Comparison of ENCODE assay signal across 8 cellular contexts in the genomic region with DNA sequence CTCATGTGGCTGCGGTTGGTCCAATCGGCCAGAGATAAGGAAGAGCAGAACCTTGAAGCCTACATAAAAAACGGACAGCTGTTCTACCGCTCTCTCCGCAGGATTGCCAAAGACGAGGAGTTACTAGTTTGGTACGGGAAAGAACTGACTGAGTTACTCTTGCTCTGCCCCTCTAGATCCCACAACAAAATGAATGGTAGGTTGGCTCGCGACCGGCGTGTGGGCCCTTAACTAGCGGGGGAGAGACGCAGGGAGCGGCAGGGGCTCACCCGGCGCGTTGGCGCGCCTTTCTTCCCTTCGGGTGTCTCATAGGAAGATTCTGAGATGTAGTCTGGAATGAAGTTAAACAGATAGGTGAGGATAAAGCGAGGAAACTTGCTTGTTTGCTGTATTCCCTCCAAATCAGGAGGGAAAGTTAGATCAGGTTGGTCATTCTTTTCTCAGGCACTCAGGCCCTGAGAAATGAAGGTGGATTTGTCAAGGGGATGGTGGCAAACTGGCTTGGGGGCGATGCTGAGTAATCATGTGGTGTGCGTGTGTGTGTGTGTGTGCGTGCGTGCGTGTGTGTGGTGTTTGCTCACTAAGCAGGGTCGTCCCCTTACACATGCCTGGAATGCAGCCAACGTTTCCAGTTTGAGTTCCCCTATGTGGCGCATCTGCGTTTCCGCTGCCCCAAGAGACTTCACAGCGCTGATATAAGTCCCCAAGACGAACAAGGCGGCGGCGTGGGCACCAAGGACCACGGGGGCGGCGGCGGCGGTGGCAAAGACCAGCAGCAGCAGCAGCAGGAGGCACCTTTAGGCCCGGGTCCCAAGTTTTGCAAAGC. TPM values are rescaled to one million over a fixed set of nuclear protein-coding genes. Genes with fewer than 3 reads are reported as not detected.
A peak's percentile ranks its signal among the peaks of the same experiment; 100 is the strongest.
DNase-seq lines count a peak whose midpoint lies in the region; ATAC-seq, FAIRE-seq and TF ChIP-seq lines count a peak whose summit lies in the region.

No MANE protein-coding gene starts in this region.

- H3K4me1 Mint-ChIP-seq in HFFc6 (ENCODE audit: low read depth) = peaks cover 76% of the 10 kb centered on the region

- H3K9me3 ChIP-seq in OCI-LY1 (ENCODE audit: low read length) (no peaks in the 10 kb centered on the region), skeletal muscle satellite cell (replicated peaks; ENCODE audit: low read length) (no peaks in the 10 kb centered on the region)

- H3K36me3 Mint-ChIP-seq in HFFc6 (ENCODE audit: low read depth) = peaks cover 20% of the 10 kb centered on the region

- no peak for FAIRE-seq in H54 (lab: Jason Lieb, UNC)

- H3K79me2 ChIP-seq in OCI-LY1 (ENCODE audit: insufficient read depth, low read length) = no peaks in the 10 kb centered on the region

- no peaks in the 10 kb centered on the region for H3K36me3 ChIP-seq in OCI-LY1 (ENCODE audit: insufficient read depth, low read length)
- peaks cover 4% of the 10 kb centered on the region for H3K36me3 ChIP-seq in skeletal muscle satellite cell (ENCODE audit: insufficient read depth, low read length)

- DNase-seq in EH (ENCODE audit: low read depth) = peak; percentile 65
- DNase-seq in HFFc6 = peak; percentile 62
- peak; percentile 76 for DNase-seq in activated naive CD4-positive, alpha-beta T cell treated with Interleukin-2 at 50 U/mL for 16 hours
- DNase-seq in left cardiac atrium = peak; percentile 59
- no peak for DNase-seq in H54 (ENCODE audit: insufficient read length, low spot score)

- peak overlapping the region; percentile 87 for H3K27ac Mint-ChIP-seq in HFFc6

- no peak for TF ChIP-seq POLR2A in H54 (IDR thresholded peaks at IDR 0.05; ENCODE audit: low read depth, low read length)

- H3K4me3 ChIP-seq in OCI-LY1 (ENCODE audit: low read depth, low read length, poor library complexity, severe bottlenecking) = peak overlapping the region; percentile 64
- peak overlapping the region; percentile 73 for H3K4me3 ChIP-seq in skeletal muscle satellite cell (ENCODE audit: low read length)

- H3K9ac ChIP-seq in OCI-LY1 (ENCODE audit: low read length) (no peak overlapping the region; the same call in 1 of the 2 replicates), skeletal muscle satellite cell (ENCODE audit: low read depth, low read length) (peak overlapping the region; percentile 73)

- peaks cover 1% of the 10 kb centered on the region for H3K27me3 Mint-ChIP-seq in HFFc6 (ENCODE audit: insufficient read depth)

- H4K20me1 ChIP-seq in OCI-LY1 (ENCODE audit: insufficient read depth, low read length) = no peaks in the 10 kb centered on the region

- no peak overlapping the region for H3K27ac ChIP-seq in OCI-LY1 (ENCODE audit: low read depth, low read length, poor library complexity, severe bottlenecking)

- TF ChIP-seq CTCF in HFFc6 (IDR thresholded peaks at IDR 0.05) = no peak
- no peak for TF ChIP-seq CTCF in OCI-LY1 (IDR thresholded peaks at IDR 0.05; ENCODE audit: low read length)

- H3F3A ChIP-seq in OCI-LY1 (ENCODE audit: insufficient read depth, low read length) = no peaks in the 10 kb centered on the region

- H3K9me3 Mint-ChIP-seq in HFFc6 = no peaks in the 10 kb centered on the region

- H3K4me2 ChIP-seq in OCI-LY1 (ENCODE audit: low read length) = peak overlapping the region; percentile 91
- peak overlapping the region; percentile 83 for H3K4me2 ChIP-seq in skeletal muscle satellite cell (ENCODE audit: low read length)

- no peak overlapping the region for H2AFZ ChIP-seq in OCI-LY1 (ENCODE audit: low read length)

- H3K4me3 Mint-ChIP-seq in HFFc6 = peak overlapping the region; percentile 79

- H3K4me1 ChIP-seq in OCI-LY1 (ENCODE audit: insufficient read depth, low read length, severe bottlenecking) (peaks cover 18% of the 10 kb centered on the region), skeletal muscle satellite cell (ENCODE audit: control insufficient read depth, insufficient read depth, low read length) (peaks cover 9% of the 10 kb centered on the region)

- H3K9me2 ChIP-seq in OCI-LY1 (ENCODE audit: low read depth, low read length) = no peaks in the 10 kb centered on the region

- no peaks in the 10 kb centered on the region for H3K27me3 ChIP-seq in OCI-LY1 (ENCODE audit: insufficient read depth, low read length)
- H3K27me3 ChIP-seq in skeletal muscle satellite cell (ENCODE audit: control insufficient read depth, insufficient read depth, low read length) = no peaks in the 10 kb centered on the region

- intact Hi-C loops in left cardiac atrium (cut with DNase I) = loop anchor here in 1 of 2 donors (10.0 kb wide), 1 partner anchor 287 kb away; no protein-coding TSS in a partner anchor

- ATAC-seq in left cardiac atrium (peak; percentile 6 to 10), HG03565 (IDR thresholded peaks at IDR 0.05; ENCODE audit: unreplicated experiment) (no peak)

RNA-seq across cellular contexts. Expression of a gene that starts 4.2 kb away (rescaled TPM):
- total RNA-seq in HFFc6 (2021; fragmentation: NEBNext Ultra II Directional; extraction: Animal tissue kit (Norgen Biotek cat#: 25700)) = 10 to 100 TPM; 20.4 to 25.4 (median 23.9) TPM
- 1 to 10 TPM; 1.5 to 2.0 TPM for total RNA-seq in left cardiac atrium
- total RNA-seq in skeletal muscle satellite cell (2012; rRNA removed) = 1.3 and 3.5 TPM in 2 replicates

Comparison
In these comparisons a context has a peak if more than half of its experiments do, and no peak if none do; other contexts are left out.
1. RNA of a gene that starts 4.2 kb away (total RNA-seq): 20.4 to 25.4 TPM in HFFc6; 1.5 to 2.0 TPM in left cardiac atrium; every median in the first group is over 4 times any median in the second.